In the genomic region with DNA sequence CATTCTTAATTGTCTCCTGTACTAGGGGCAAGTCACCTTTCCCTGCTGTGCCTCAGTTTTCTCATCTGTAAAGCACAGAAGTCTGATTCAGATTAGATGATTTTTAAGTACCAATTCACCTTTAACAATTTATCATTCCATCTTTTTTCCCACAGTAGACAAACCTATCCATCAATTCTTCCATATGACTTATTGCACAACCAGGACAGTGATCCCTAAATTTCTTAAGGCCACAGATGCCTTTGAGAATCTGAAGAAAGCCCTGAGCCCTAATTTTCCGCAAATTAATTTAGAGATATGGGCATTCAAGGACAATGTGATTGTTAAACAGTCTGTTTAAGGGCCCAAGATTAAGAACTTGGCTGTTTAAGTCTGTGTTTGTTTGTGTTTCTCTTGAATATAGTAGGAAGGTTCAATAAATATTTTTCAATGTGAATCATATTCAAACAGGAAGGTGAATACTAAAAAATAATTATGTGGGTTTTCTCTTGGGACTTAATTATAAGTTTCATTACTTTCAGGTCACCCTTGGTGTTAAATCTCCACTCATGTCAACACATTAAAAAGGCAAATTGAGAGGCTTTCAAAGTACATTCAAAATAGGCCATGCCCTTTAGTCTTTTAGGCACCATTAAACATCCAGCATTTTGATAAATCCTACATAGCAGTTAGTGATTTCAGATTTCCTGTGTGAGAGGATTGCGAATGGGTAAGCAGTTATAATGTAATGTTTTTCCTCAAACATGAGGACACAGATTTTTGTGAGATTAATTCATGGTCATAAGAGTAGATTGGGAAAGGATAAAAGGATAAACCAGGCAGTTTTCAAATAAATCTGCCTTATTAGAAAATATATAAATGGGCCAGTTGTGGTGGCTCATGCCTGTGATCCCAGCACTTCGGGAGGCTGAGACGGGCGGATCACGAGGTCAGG, we compare ENCODE assay signal across 26 cellular contexts. TPM values are rescaled to one million over a fixed set of nuclear protein-coding genes. Genes with fewer than 3 reads are reported as not detected.
"Had no signal": no experiment of that assay in that cellular context is flagged by ENCODE, and none has a peak within 500 bp of the region (broad histone marks: within the 10 kb centered on the region; RNA-seq: fewer than 3 reads in every experiment).

No MANE protein-coding gene starts in this region.

- H2AFZ ChIP-seq: neural progenitor cell had no signal

- H3K27me3 Mint-ChIP-seq: activated naive CD4-positive, alpha-beta T cell treated with anti-CD3 and anti-CD28 coated beads, Interleukin-2, amount 50 U/mL, for 24 hours had no signal

- H3K27ac ChIP-seq: body of pancreas, left ventricle myocardium inferior, neural progenitor cell, psoas muscle, stomach, thoracic aorta had no signal

- H3K36me3 Mint-ChIP-seq: activated naive CD4-positive, alpha-beta T cell treated with anti-CD3 and anti-CD28 coated beads, Interleukin-2, amount 50 U/mL, for 24 hours; neural progenitor cell; stimulated activated effector memory CD8-positive, alpha-beta T cell treated with anti-CD3 and anti-CD28 coated beads, Interleukin-12 subunit alpha, Interleukin-12 subunit beta, amount 100 ng/mL, for 72 hours; WTC11 had no signal

- H3K27me3 ChIP-seq: body of pancreas, esophagus squamous epithelium, neural progenitor cell, stomach had no signal

- H3K4me1 ChIP-seq: body of pancreas had no signal

- H3K4me3 ChIP-seq: body of pancreas, esophagus squamous epithelium, left ventricle myocardium inferior, neural progenitor cell, psoas muscle, smooth muscle cell, stomach, thoracic aorta had no signal

- H3K9me3 ChIP-seq: body of pancreas, esophagus squamous epithelium, left ventricle myocardium inferior, psoas muscle, stomach, thoracic aorta had no signal

- DNase-seq: activated CD4-positive, alpha-beta T cell treated with anti-CD3 and anti-CD28 coated beads for 36 hours; activated CD4-positive, alpha-beta T cell treated with anti-CD3 and anti-CD28 coated beads, Interleukin-2, amount 50 U/mL, for 48 hours; activated gamma-delta T cell; body of pancreas; effector memory CD8-positive, alpha-beta T cell; esophagus squamous epithelium; kidney glomerular epithelial cell; left ventricle myocardium inferior; mammary epithelial cell; psoas muscle; right cardiac atrium; stimulated activated CD4-positive, alpha-beta T cell treated with anti-CD3 and anti-CD28 coated beads, Interleukin-4, amount 100 ng/mL, for 1 hour; stomach had no signal

- ATAC-seq: activated CD4-positive, alpha-beta T cell treated with anti-CD3 and anti-CD28 coated beads for 36 hours; body of pancreas; effector memory CD8-positive, alpha-beta T cell; psoas muscle; right cardiac atrium; stimulated activated effector memory CD8-positive, alpha-beta T cell treated with anti-CD3 and anti-CD28 coated beads, Interleukin-12 subunit alpha, Interleukin-12 subunit beta, amount 100 ng/mL, for 72 hours; WTC11 had no signal

- H3K9me3 Mint-ChIP-seq: activated naive CD4-positive, alpha-beta T cell treated with anti-CD3 and anti-CD28 coated beads, Interleukin-2, amount 50 U/mL, for 24 hours; effector memory CD8-positive, alpha-beta T cell; stimulated activated effector memory CD8-positive, alpha-beta T cell treated with anti-CD3 and anti-CD28 coated beads, Interleukin-12 subunit alpha, Interleukin-12 subunit beta, amount 100 ng/mL, for 72 hours; T-helper 2 cell treated with Interferon-gamma antibody and Interleukin-4, amounts not matched to agents 5 μg/mL and 100 μg/mL, for 36 hours; WTC11 had no signal

- H3K36me3 ChIP-seq: esophagus squamous epithelium, left ventricle myocardium inferior, neural progenitor cell, stomach, thoracic aorta had no signal

- H3K27ac Mint-ChIP-seq: activated CD4-positive, alpha-beta T cell treated with anti-CD3 and anti-CD28 coated beads for 36 hours; activated naive CD4-positive, alpha-beta T cell treated with anti-CD3 and anti-CD28 coated beads, Interleukin-2, amount 50 U/mL, for 24 hours; neural progenitor cell; stimulated activated effector memory CD8-positive, alpha-beta T cell treated with anti-CD3 and anti-CD28 coated beads, Interleukin-12 subunit alpha, Interleukin-12 subunit beta, amount 100 ng/mL, for 72 hours; T-helper 2 cell treated with Interferon-gamma antibody and Interleukin-4, amounts not matched to agents 5 μg/mL and 100 μg/mL, for 36 hours; WTC11 had no signal

- H3K4me2 ChIP-seq: neural progenitor cell had no signal

- H3K4me3 Mint-ChIP-seq: activated CD4-positive, alpha-beta T cell treated with anti-CD3 and anti-CD28 coated beads for 36 hours; activated naive CD4-positive, alpha-beta T cell treated with anti-CD3 and anti-CD28 coated beads, Interleukin-2, amount 50 U/mL, for 24 hours; effector memory CD8-positive, alpha-beta T cell; neural progenitor cell; stimulated activated effector memory CD8-positive, alpha-beta T cell treated with anti-CD3 and anti-CD28 coated beads, Interleukin-12 subunit alpha, Interleukin-12 subunit beta, amount 100 ng/mL, for 72 hours; T-helper 2 cell treated with Interferon-gamma antibody and Interleukin-4, amounts not matched to agents 5 μg/mL and 100 μg/mL, for 36 hours; WTC11 had no signal

RNA-seq across cellular contexts. Expression of gene SMIM36, which starts 54.7 kb away (rescaled TPM):
- total RNA-seq: activated CD4-positive, alpha-beta T cell treated with anti-CD3 and anti-CD28 coated beads for 36 hours; body of pancreas; cardiac septum; dermis microvascular lymphatic vessel endothelial cell; esophagus squamous epithelium; frontal cortex; left ventricle myocardium inferior; mammary epithelial cell; mononuclear cell; osteocyte; psoas muscle; right cardiac atrium; smooth muscle cell; stomach; thoracic aorta; ureter; WTC11 had no signal
- polyA plus RNA-seq: mammary epithelial cell, psoas muscle, right cardiac atrium, smooth muscle cell, stomach had no signal
